In genomic region chr15:38819343-38819858, GRCh38 we compare ENCODE assay signal across 2 cellular contexts.
TF ChIP-seq lines count a peak whose summit lies in the region.

No MANE protein-coding gene starts in this region.

TF ChIP-seq in HEK293, 187 proteins besides CTCF, POLR2A, EP300 and RAD21 (continues in another document):
- TF ChIP-seq SALL2 (tag by site-specific recombination; IDR thresholded peaks at IDR 0.05; ENCODE audit: borderline replicate concordance), result no peak
- no peak for TF ChIP-seq ZBTB49 (tag by site-specific recombination; IDR thresholded peaks at IDR 0.05; ENCODE audit: low read depth)
- TF ChIP-seq ZNF426 (tag by site-specific recombination; IDR thresholded peaks at IDR 0.05), result no peak
- no peak for TF ChIP-seq AEBP2 (tag by site-specific recombination; IDR thresholded peaks at IDR 0.05; ENCODE audit: borderline replicate concordance)
- TF ChIP-seq BCL6B (tag by site-specific recombination; IDR thresholded peaks at IDR 0.05), result 0 out of 2 replicates have a peak, but pooled peaks have one; percentile 10
- no peak for TF ChIP-seq ZNF768 (tag by site-specific recombination; IDR thresholded peaks at IDR 0.05)
- peak; percentile 18; the same call in 1 of the 2 replicates for TF ChIP-seq ZNF121 (tag by site-specific recombination; IDR thresholded peaks at IDR 0.05)
- TF ChIP-seq EGR2 (tag by site-specific recombination; IDR thresholded peaks at IDR 0.05; ENCODE audit: low read depth), result no peak
- TF ChIP-seq ZNF549 (tag by site-specific recombination; IDR thresholded peaks at IDR 0.05), result no peak
- TF ChIP-seq ZNF555 (tag by site-specific recombination; conservative IDR thresholded peaks at IDR 0.05), result no peak
- no peak for TF ChIP-seq ZNF146 (tag by site-specific recombination; IDR thresholded peaks at IDR 0.05)
- TF ChIP-seq ZNF280D (tag by site-specific recombination; IDR thresholded peaks at IDR 0.05), result no peak
- TF ChIP-seq ZNF221 (tag by site-specific recombination; IDR thresholded peaks at IDR 0.05; ENCODE audit: borderline replicate concordance), result no peak
- TF ChIP-seq ZNF621 (tag by site-specific recombination; IDR thresholded peaks at IDR 0.05), result no peak
- no peak for TF ChIP-seq REPIN1 (tag by site-specific recombination; IDR thresholded peaks at IDR 0.05; ENCODE audit: low read depth)
- no peak for TF ChIP-seq ZNF830 (tag by site-specific recombination; IDR thresholded peaks at IDR 0.05; ENCODE audit: low read depth)
- TF ChIP-seq ZNF404 (tag by site-specific recombination; IDR thresholded peaks at IDR 0.05), result no peak
- no peak for TF ChIP-seq ZNF629 (tag by site-specific recombination; IDR thresholded peaks at IDR 0.05)
- TF ChIP-seq ZNF747 (tag by site-specific recombination; IDR thresholded peaks at IDR 0.05), result no peak
- TF ChIP-seq ZNF610 (tag by site-specific recombination; IDR thresholded peaks at IDR 0.05; ENCODE audit: borderline replicate concordance), result no peak
- TF ChIP-seq KLF8 (tag by site-specific recombination; IDR thresholded peaks at IDR 0.05), result no peak

TF ChIP-seq in endothelial cell of umbilical vein, 7 proteins besides CTCF, POLR2A, EP300 and RAD21:
- TF ChIP-seq MAX (IDR thresholded peaks at IDR 0.05; ENCODE audit: insufficient read depth, insufficient read length) (no peak), EZH2 (IDR thresholded peaks at IDR 0.05; ENCODE audit: borderline replicate concordance, low read depth, low read length, severe bottlenecking) (no peak), JUN (IDR thresholded peaks at IDR 0.05; ENCODE audit: borderline replicate concordance, insufficient read depth, insufficient read length, low read depth) (no peak), POLR2AphosphoS5 (IDR thresholded peaks at IDR 0.05; ENCODE audit: insufficient read depth, low read depth, low read length) (no peak), MYC (IDR thresholded peaks at IDR 0.05; ENCODE audit: low read depth, low read length) (no peak), GATA2 (IDR thresholded peaks at IDR 0.05; ENCODE audit: insufficient read depth, insufficient read length, low read depth, low read length) (no peak), FOS (IDR thresholded peaks at IDR 0.05; ENCODE audit: borderline replicate concordance, insufficient read depth, low read length) (no peak)
